ENCODE assay signal across 12 cellular contexts in the genomic region with DNA sequence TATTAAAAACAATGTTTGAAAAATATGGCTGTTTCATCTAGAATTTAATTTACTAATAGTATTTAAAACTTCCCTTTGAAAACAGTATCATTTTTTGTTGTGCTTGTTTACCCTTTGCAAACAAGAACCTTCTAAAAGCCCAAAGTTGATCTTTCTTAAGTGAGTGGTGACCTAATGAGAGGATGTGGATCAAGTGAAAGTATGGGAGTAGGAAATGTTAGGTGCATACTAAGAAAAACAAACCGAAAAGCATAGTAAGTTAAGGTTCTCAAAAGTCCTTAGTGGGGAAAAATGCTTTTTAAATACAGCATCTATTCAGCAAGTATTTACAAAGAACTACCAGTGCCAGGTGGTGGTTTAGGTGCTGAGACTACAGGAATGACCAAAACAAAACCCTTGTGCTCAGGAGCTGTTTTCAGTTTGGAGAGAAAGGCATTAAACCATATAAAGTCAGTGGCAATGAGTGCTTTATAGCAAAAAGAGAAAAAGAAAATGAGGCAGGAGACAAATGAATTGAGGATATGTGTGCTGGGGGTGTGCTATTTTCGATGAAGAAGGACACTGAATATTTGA. TPM values are rescaled to one million over a fixed set of nuclear protein-coding genes. Genes with fewer than 3 reads are reported as not detected.
DNase-seq lines count a peak whose midpoint lies in the region; ATAC-seq and TF ChIP-seq lines count a peak whose summit lies in the region.
"Had no signal": no experiment of that assay in that cellular context is flagged by ENCODE, and none has a peak within 500 bp of the region (broad histone marks: within the 10 kb centered on the region; RNA-seq: fewer than 3 reads in every experiment).

No MANE protein-coding gene starts in this region.

- WGBS in thyroid gland, 2 donors, result 25 to 41% methylated on average over 2 of the region's 2 CpGs
- 72 to 83% methylated on average over 2 of the region's 2 CpGs for WGBS in body of pancreas, 2 donors

- ATAC-seq in activated T-cell treated with anti-CD3 and anti-CD28 coated beads, Interleukin-2, amount 50 U/mL, for 72 hours (replicated peaks in 1 of 2), result peak; percentile 37 to 57
- ATAC-seq in HG03025 (IDR thresholded peaks at IDR 0.05; ENCODE audit: low FRiP score, unreplicated experiment), result peak; percentile 32
- no peak for ATAC-seq in activated naive CD8-positive, alpha-beta T cell treated with anti-CD3 and anti-CD28 coated beads, Interleukin-2, amount 50 U/mL, for 24 hours
- no peak for ATAC-seq in body of pancreas

- peaks cover 32 to 36% of the 10 kb centered on the region in 2 donors for H3K4me1 ChIP-seq in thyroid gland
- H3K4me1 ChIP-seq in body of pancreas, result no peaks in the 10 kb centered on the region

- H3K9me3 Mint-ChIP-seq in activated T-cell treated with anti-CD3 and anti-CD28 coated beads, Interleukin-2, amount 50 U/mL, for 72 hours, result no peaks in the 10 kb centered on the region
- no peaks in the 10 kb centered on the region for H3K9me3 Mint-ChIP-seq in activated naive CD8-positive, alpha-beta T cell treated with anti-CD3 and anti-CD28 coated beads, Interleukin-2, amount 50 U/mL, for 24 hours

- peak overlapping the region; percentile 48 to 66 (median 57) for H3K27ac ChIP-seq in thyroid gland
- no peak overlapping the region for H3K27ac ChIP-seq in body of pancreas
- H3K27ac ChIP-seq: epithelial cell of prostate, transverse colon had no signal

- H3K36me3 ChIP-seq in thyroid gland, result peaks cover 15 to 17% of the 10 kb centered on the region in 2 donors
- peaks cover 9 to 17% of the 10 kb centered on the region in 2 donors for H3K36me3 ChIP-seq in body of pancreas (replicated peaks in 1 of 2; ENCODE audit: insufficient read depth in 1 of 2, low read depth in 2 of 2)
- H3K36me3 ChIP-seq in MG63, result peaks cover 60% of the 10 kb centered on the region

- H3K4me3 ChIP-seq in thyroid gland (replicated peaks in 1 of 3) (no peak overlapping the region), body of pancreas (no peak overlapping the region), MG63 (no peak overlapping the region)
- H3K4me3 ChIP-seq: transverse colon had no signal

- DNase-seq in activated T-cell treated with anti-CD3 and anti-CD28 coated beads, Interleukin-2, amount 50 U/mL, for 72 hours, result no peak
- no peak for DNase-seq in activated T-cell treated with anti-CD3 and anti-CD28 coated beads, Interleukin-2, amount 50 U/mL, for 1 hour
- DNase-seq in activated naive CD8-positive, alpha-beta T cell treated with anti-CD3 and anti-CD28 coated beads, Interleukin-2, amount 50 U/mL, for 24 hours, result no peak
- DNase-seq in thyroid gland (peak in 1 of 2 donors; percentile 7), GOT3 (lab: John Stamatoyannopoulos, UW) (no peak), body of pancreas (no peak), MG63 (no peak)
- DNase-seq: nucleus accumbens; stimulated activated CD4-positive, alpha-beta T cell treated with anti-CD3 and anti-CD28 coated beads, Interleukin-4, amount 100 ng/mL, for 4 hours; transverse colon had no signal

- peak overlapping the region; percentile 92 for H3K27ac Mint-ChIP-seq in activated T-cell treated with anti-CD3 and anti-CD28 coated beads, Interleukin-2, amount 50 U/mL, for 72 hours
- H3K27ac Mint-ChIP-seq in activated naive CD8-positive, alpha-beta T cell treated with anti-CD3 and anti-CD28 coated beads, Interleukin-2, amount 50 U/mL, for 24 hours, result peak overlapping the region; percentile 59

- H3K4me3 Mint-ChIP-seq in activated T-cell treated with anti-CD3 and anti-CD28 coated beads, Interleukin-2, amount 50 U/mL, for 72 hours, result peak overlapping the region; percentile 43 to 62
- no peak overlapping the region for H3K4me3 Mint-ChIP-seq in activated naive CD8-positive, alpha-beta T cell treated with anti-CD3 and anti-CD28 coated beads, Interleukin-2, amount 50 U/mL, for 24 hours

- no peaks in the 10 kb centered on the region for H3K27me3 Mint-ChIP-seq in activated T-cell treated with anti-CD3 and anti-CD28 coated beads, Interleukin-2, amount 50 U/mL, for 72 hours (ENCODE audit: low read depth)
- no peaks in the 10 kb centered on the region for H3K27me3 Mint-ChIP-seq in activated naive CD8-positive, alpha-beta T cell treated with anti-CD3 and anti-CD28 coated beads, Interleukin-2, amount 50 U/mL, for 24 hours

- TF ChIP-seq CTCF in thyroid gland (IDR thresholded peaks at IDR 0.05), result no peak
- TF ChIP-seq CTCF in body of pancreas (IDR thresholded peaks at IDR 0.05), result no peak

- peaks cover 14 to 19% of the 10 kb centered on the region in 2 donors for H3K36me3 Mint-ChIP-seq in activated T-cell treated with anti-CD3 and anti-CD28 coated beads, Interleukin-2, amount 50 U/mL, for 72 hours (ENCODE audit: insufficient read depth in 2 of 2)
- peaks cover 59% of the 10 kb centered on the region for H3K36me3 Mint-ChIP-seq in activated naive CD8-positive, alpha-beta T cell treated with anti-CD3 and anti-CD28 coated beads, Interleukin-2, amount 50 U/mL, for 24 hours (ENCODE audit: low read depth)

- TF ChIP-seq POLR2A in thyroid gland (IDR thresholded peaks at IDR 0.05) (no peak), body of pancreas (IDR thresholded peaks at IDR 0.05) (no peak)

- no peaks in the 10 kb centered on the region for H3K27me3 ChIP-seq in thyroid gland
- no peaks in the 10 kb centered on the region for H3K27me3 ChIP-seq in body of pancreas
- no peaks in the 10 kb centered on the region for H3K27me3 ChIP-seq in MG63
- H3K27me3 ChIP-seq: transverse colon had no signal

- no peaks in the 10 kb centered on the region for H3K9me3 ChIP-seq in thyroid gland
- H3K9me3 ChIP-seq in body of pancreas, result no peaks in the 10 kb centered on the region
- H3K9me3 ChIP-seq in MG63, result no peaks in the 10 kb centered on the region
- H3K9me3 ChIP-seq: transverse colon had no signal

- intact Hi-C loops in thyroid gland (cut with DNase I) (no loop called here), body of pancreas (cut with DNase I) (no loop called here)

- H3K4me1 Mint-ChIP-seq in activated T-cell treated with anti-CD3 and anti-CD28 coated beads, Interleukin-2, amount 50 U/mL, for 72 hours (ENCODE audit: low read depth), result peaks cover 45% of the 10 kb centered on the region
- peaks cover 43% of the 10 kb centered on the region for H3K4me1 Mint-ChIP-seq in activated naive CD8-positive, alpha-beta T cell treated with anti-CD3 and anti-CD28 coated beads, Interleukin-2, amount 50 U/mL, for 24 hours

RNA-seq across cellular contexts. Expression of a gene that starts 23.8 kb away (rescaled TPM):
- total RNA-seq in activated T-cell treated with anti-CD3 and anti-CD28 coated beads, Interleukin-2, amount 50 U/mL, for 72 hours, result 10 to 100 TPM; 26.6 to 27.2 TPM
- total RNA-seq in thyroid gland (100 to 1,000 TPM in 2 of 4 donors, 10 to 100 TPM in 2; 68.5 to 138 (median 94.6) TPM), body of pancreas (10 to 100 TPM; 36.8 to 42.2 TPM)
- 18.1 and 20.4 TPM in 2 replicates for total RNA-seq in MG63 (2014; rRNA removed; shearing (Covaris generic); ENCODE audit: low replicate concordance)

RNA-seq across cellular contexts. Expression of a gene that starts 52.9 kb away (rescaled TPM):
- total RNA-seq in activated T-cell treated with anti-CD3 and anti-CD28 coated beads, Interleukin-2, amount 50 U/mL, for 72 hours, result 10 to 100 TPM; 46.9 to 53.6 TPM
- total RNA-seq in thyroid gland (100 to 1,000 TPM in 1 of 4 donors, 10 to 100 TPM in 3; 55.4 to 149 (median 71.5) TPM), body of pancreas (10 to 100 TPM; 27.4 to 35.5 TPM)
- 18.1 and 21.8 TPM in 2 replicates for total RNA-seq in MG63 (2014; rRNA removed; shearing (Covaris generic); ENCODE audit: low replicate concordance)

Comparison
In these comparisons a context has a peak if more than half of its experiments do, and no peak if none do; other contexts are left out.
1. ATAC-seq: peak in activated T-cell treated with anti-CD3 and anti-CD28 coated beads, Interleukin-2, amount 50 U/mL, for 72 hours (2 of 2) and HG03025 (single experiment); none in activated naive CD8-positive, alpha-beta T cell treated with anti-CD3 and anti-CD28 coated beads, Interleukin-2, amount 50 U/mL, for 24 hours (single experiment) and body of pancreas (single experiment).
2. H3K27ac ChIP-seq: peak in thyroid gland (3 of 3); none in body of pancreas (0 of 4).